Comparison of ENCODE assay signal across 1 cellular context in genomic region chr18:51153659-51154371, GRCh38.
TF ChIP-seq lines count a peak whose summit lies in the region.

No MANE protein-coding gene starts in this region.

TF ChIP-seq in GM12878, 131 proteins besides CTCF, POLR2A, EP300 and RAD21 (continued from another document):
- TF ChIP-seq BMI1 (IDR thresholded peaks at IDR 0.05; ENCODE audit: borderline replicate concordance) (peak; percentile 64), RCOR1 (conservative IDR thresholded peaks at IDR 0.05; ENCODE audit: low read depth, low read length) (no peak), ZNF274 (IDR thresholded peaks at IDR 0.05; ENCODE audit: insufficient read depth, insufficient read length) (no peak), KDM1A (IDR thresholded peaks at IDR 0.05; ENCODE audit: borderline replicate concordance) (no peak), RB1 (IDR thresholded peaks at IDR 0.05; ENCODE audit: borderline replicate concordance) (peak; percentile 27; the same call in 1 of the 2 replicates), SRF (IDR thresholded peaks at IDR 0.05; ENCODE audit: low read depth in 2 of 2, low read length in 2 of 2) (no peak), FOXM1 (IDR thresholded peaks at IDR 0.05; ENCODE audit: low read depth, low read length) (peak; percentile 57; the same call in 1 of the 2 replicates), PAX5 (IDR thresholded peaks at IDR 0.05; ENCODE audit: borderline replicate concordance, low read depth, low read length) (peak; percentile 73; the same call in 1 of the 2 replicates), CHD2 (IDR thresholded peaks at IDR 0.05; ENCODE audit: borderline replicate concordance, low read depth, low read length) (no peak; the same call in 1 of the 2 replicates), SP1 (IDR thresholded peaks at IDR 0.05; ENCODE audit: low read depth, low read length) (no peak), TARDBP (IDR thresholded peaks at IDR 0.05; ENCODE audit: borderline replicate concordance) (no peak)
- TF ChIP-seq, protein P1, sequence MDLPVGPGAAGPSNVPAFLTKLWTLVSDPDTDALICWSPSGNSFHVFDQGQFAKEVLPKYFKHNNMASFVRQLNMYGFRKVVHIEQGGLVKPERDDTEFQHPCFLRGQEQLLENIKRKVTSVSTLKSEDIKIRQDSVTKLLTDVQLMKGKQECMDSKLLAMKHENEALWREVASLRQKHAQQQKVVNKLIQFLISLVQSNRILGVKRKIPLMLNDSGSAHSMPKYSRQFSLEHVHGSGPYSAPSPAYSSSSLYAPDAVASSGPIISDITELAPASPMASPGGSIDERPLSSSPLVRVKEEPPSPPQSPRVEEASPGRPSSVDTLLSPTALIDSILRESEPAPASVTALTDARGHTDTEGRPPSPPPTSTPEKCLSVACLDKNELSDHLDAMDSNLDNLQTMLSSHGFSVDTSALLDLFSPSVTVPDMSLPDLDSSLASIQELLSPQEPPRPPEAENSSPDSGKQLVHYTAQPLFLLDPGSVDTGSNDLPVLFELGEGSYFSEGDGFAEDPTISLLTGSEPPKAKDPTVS (IDR thresholded peaks at IDR 0.05; ENCODE audit: low read depth, low read length) = no peak
- TF ChIP-seq, protein P2, sequence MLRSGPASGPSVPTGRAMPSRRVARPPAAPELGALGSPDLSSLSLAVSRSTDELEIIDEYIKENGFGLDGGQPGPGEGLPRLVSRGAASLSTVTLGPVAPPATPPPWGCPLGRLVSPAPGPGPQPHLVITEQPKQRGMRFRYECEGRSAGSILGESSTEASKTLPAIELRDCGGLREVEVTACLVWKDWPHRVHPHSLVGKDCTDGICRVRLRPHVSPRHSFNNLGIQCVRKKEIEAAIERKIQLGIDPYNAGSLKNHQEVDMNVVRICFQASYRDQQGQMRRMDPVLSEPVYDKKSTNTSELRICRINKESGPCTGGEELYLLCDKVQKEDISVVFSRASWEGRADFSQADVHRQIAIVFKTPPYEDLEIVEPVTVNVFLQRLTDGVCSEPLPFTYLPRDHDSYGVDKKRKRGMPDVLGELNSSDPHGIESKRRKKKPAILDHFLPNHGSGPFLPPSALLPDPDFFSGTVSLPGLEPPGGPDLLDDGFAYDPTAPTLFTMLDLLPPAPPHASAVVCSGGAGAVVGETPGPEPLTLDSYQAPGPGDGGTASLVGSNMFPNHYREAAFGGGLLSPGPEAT (IDR thresholded peaks at IDR 0.05; ENCODE audit: low read depth) = peak; percentile 91
- TF ChIP-seq, protein P3, sequence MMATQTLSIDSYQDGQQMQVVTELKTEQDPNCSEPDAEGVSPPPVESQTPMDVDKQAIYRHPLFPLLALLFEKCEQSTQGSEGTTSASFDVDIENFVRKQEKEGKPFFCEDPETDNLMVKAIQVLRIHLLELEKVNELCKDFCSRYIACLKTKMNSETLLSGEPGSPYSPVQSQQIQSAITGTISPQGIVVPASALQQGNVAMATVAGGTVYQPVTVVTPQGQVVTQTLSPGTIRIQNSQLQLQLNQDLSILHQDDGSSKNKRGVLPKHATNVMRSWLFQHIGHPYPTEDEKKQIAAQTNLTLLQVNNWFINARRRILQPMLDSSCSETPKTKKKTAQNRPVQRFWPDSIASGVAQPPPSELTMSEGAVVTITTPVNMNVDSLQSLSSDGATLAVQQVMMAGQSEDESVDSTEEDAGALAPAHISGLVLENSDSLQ (IDR thresholded peaks at IDR 0.05) = no peak
